9 cellular contexts compared by ENCODE assay signal in genomic region chr4:129094347-129094746, GRCh38. TPM values are rescaled to one million over a fixed set of nuclear protein-coding genes. Genes with fewer than 3 reads are reported as not detected.
A peak's percentile ranks its signal among the peaks of the same experiment; 100 is the strongest.
DNase-seq lines count a peak whose midpoint lies in the region; ATAC-seq, FAIRE-seq and TF ChIP-seq lines count a peak whose summit lies in the region.
"Had no signal": no experiment of that assay in that cellular context is flagged by ENCODE, and none has a peak within 500 bp of the region (broad histone marks: within the 10 kb centered on the region; RNA-seq: fewer than 3 reads in every experiment).

No MANE protein-coding gene starts in this region.

- peak overlapping the region; percentile 99; the same call in 1 of the 2 replicates for H2AFZ ChIP-seq in DND-41 (ENCODE audit: low read depth, low read length)
- H2AFZ ChIP-seq in K562 (ENCODE audit: low read depth, low read length) = peak overlapping the region; percentile 37
- H2AFZ ChIP-seq in neuron (ENCODE audit: low read depth, low read length) = peak overlapping the region; percentile 54

- ATAC-seq in DND-41 (ENCODE audit: insufficient read depth, low read depth) (no peak), K562 (no peak), HG03521 (IDR thresholded peaks at IDR 0.05; ENCODE audit: unreplicated experiment) (no peak)

- H3K79me2 ChIP-seq in DND-41 (ENCODE audit: insufficient read depth, low read length) (peaks cover 82% of the 10 kb centered on the region), K562 (ENCODE audit: control insufficient read depth, insufficient read depth, low read length) (peaks cover 86% of the 10 kb centered on the region)

- H3K36me3 ChIP-seq in DND-41 (ENCODE audit: insufficient read depth, low read length) (peaks cover 3% of the 10 kb centered on the region; the same call in 1 of the 2 replicates), K562 (ENCODE audit: control insufficient read depth, insufficient read depth, low read length) (no peaks in the 10 kb centered on the region), neuron (ENCODE audit: insufficient read depth, low read length) (no peaks in the 10 kb centered on the region)

- peak overlapping the region; percentile 98 for H3K27ac ChIP-seq in DND-41 (ENCODE audit: low read length)
- peak overlapping the region; percentile 93; the same call in 2 of the 3 replicates for H3K27ac ChIP-seq in K562 (ENCODE audit: extremely low read depth, low read depth, low read length)

- FAIRE-seq in K562 (lab: Jason Lieb, UNC) = no peak

- H3K27me3 Mint-ChIP-seq in CD14-positive monocyte (ENCODE audit: low read depth in 3 of 3) = no peaks in the 10 kb centered on the region

- DNase-seq in DND-41 = no peak
- no peak for DNase-seq in Jurkat, Clone E6-1 (ENCODE audit: low read depth, low spot score)
- DNase-seq in K562 (ENCODE audit: extremely low read depth in 1 of 4, low spot score in 3 of 4) = no peak
- no peak for DNase-seq in HEK293T (ENCODE audit: extremely low spot score)
- no peak for DNase-seq in germinal center (ENCODE audit: low spot score)
- no peak for DNase-seq in CD14-positive monocyte (ENCODE audit: low spot score)
- DNase-seq: central memory CD4-positive, alpha-beta T cell had no signal

- H4K20me1 ChIP-seq in DND-41 (ENCODE audit: insufficient read depth, low read length) (peaks cover 8% of the 10 kb centered on the region; the same call in 1 of the 2 replicates), K562 (replicated peaks; ENCODE audit: control insufficient read depth, insufficient read depth, low read length) (peaks cover 13% of the 10 kb centered on the region; the same call in 1 of the 2 replicates)

- TF ChIP-seq EP300 in K562 (IDR thresholded peaks at IDR 0.05; ENCODE audit: low read length) = no peak

- TF ChIP-seq CTCF in DND-41 (IDR thresholded peaks at IDR 0.05; ENCODE audit: borderline replicate concordance, extremely low read depth, low read length, poor library complexity, severe bottlenecking) (no peak), K562 (IDR thresholded peaks at IDR 0.05 in 2 of 3, conservative IDR thresholded peaks at IDR 0.05 in 1 of 3; ENCODE audit: insufficient read depth in 2 of 3, low read depth in 1 of 3, low read length in 3 of 3) (no peak), CD14-positive monocyte (IDR thresholded peaks at IDR 0.05) (no peak)

- H3K4me3 ChIP-seq in DND-41 (ENCODE audit: low read depth in 1 of 2, low read length in 2 of 2) (peak overlapping the region; percentile 82 to 95; a peak in 3 of 4 replicates), K562 (peak overlapping the region; percentile 68), neuron (ENCODE audit: low read length) (peak overlapping the region; percentile 72)
- H3K4me3 ChIP-seq in Jurkat, Clone E6-1 (ENCODE audit: low read length) = peak overlapping the region; percentile 82

- H3K4me2 ChIP-seq in DND-41 (ENCODE audit: insufficient read depth, low read length) (peak overlapping the region; percentile 78), K562 (ENCODE audit: insufficient read depth, low read length) (peak overlapping the region; percentile 87)

- H3K9ac ChIP-seq in DND-41 (ENCODE audit: low read depth, low read length) (peak overlapping the region; percentile 97), K562 (ENCODE audit: insufficient read depth in 1 of 2, low read depth in 2 of 2, low read length in 2 of 2) (peak overlapping the region in 1 of 2 experiments; percentile 85; a peak in 3 of 4 replicates)

- no peaks in the 10 kb centered on the region for H3K27me3 ChIP-seq in DND-41 (ENCODE audit: insufficient read depth, low read length, poor library complexity)
- no peaks in the 10 kb centered on the region for H3K27me3 ChIP-seq in K562 (ENCODE audit: control insufficient read depth in 2 of 2, insufficient read depth in 2 of 2, low read length in 2 of 2)
- no peaks in the 10 kb centered on the region for H3K27me3 ChIP-seq in neuron (ENCODE audit: insufficient read depth, low read length)

- CTCF ChIA-PET in K562 (lab: Yijun Ruan, JAX; ENCODE audit: low intra/inter-chr PET ratio) = no interaction called here
- CTCF ChIA-PET in HEK293T (lab: Yijun Ruan, JAX) = no interaction called here

- no peak for TF ChIP-seq RAD21 in K562 (CRISPR knock-in tag; conservative IDR thresholded peaks at IDR 0.05 in 1 of 2, IDR thresholded peaks at IDR 0.05 in 1 of 2)

- intact Hi-C loops in K562 (cut with micrococcal nuclease) = loop anchor here (10.0 kb wide), 2 partner anchors 220 to 520 kb away; no protein-coding TSS in a partner anchor
- intact Hi-C loops in CD14-positive monocyte (cut with micrococcal nuclease) = loop anchor here (5.0 to 10.0 kb wide), 8 partner anchors 180 to 1130 kb away; partner anchors contain the start of genes PGRMC2 (in 2 of the 2), ABHD18 (in 1 of the 2), LARP1B (in 1 of the 2) and MFSD8 (in 1 of the 2)

- peaks cover 3 to 4% of the 10 kb centered on the region in 2 donors for H3K36me3 Mint-ChIP-seq in CD14-positive monocyte

- POLR2A ChIA-PET in K562 (lab: Yijun Ruan, JAX) (interaction anchor here (0.7 kb wide), 1 partner anchor 83 kb away, joined by 4 read pairs; no protein-coding TSS in a partner anchor), HEK293T (lab: Yijun Ruan, JAX) (interaction anchor here (1.0 to 2.1 kb wide), 2 partner anchors 65 to 282 kb away, joined by 3 to 7 read pairs; no protein-coding TSS in a partner anchor)

- H3K4me1 ChIP-seq in DND-41 (ENCODE audit: insufficient read depth, low read length) = peaks cover 69% of the 10 kb centered on the region
- peaks cover 0 to 7% of the 10 kb centered on the region in 2 experiments; a peak in 3 of 5 replicates for H3K4me1 ChIP-seq in K562 (replicated peaks in 1 of 2; ENCODE audit: control insufficient read depth in 2 of 2, insufficient read depth in 2 of 2, low read length in 2 of 2)
- peaks cover 31% of the 10 kb centered on the region for H3K4me1 ChIP-seq in neuron (ENCODE audit: insufficient read depth, low read length)

- H3K4me3 Mint-ChIP-seq in CD14-positive monocyte = peak overlapping the region in 1 of 2 donors; percentile 44

- in situ Hi-C loops in K562 (cut with MboI) = no loop called here

- TF ChIP-seq POLR2A in K562 (conservative IDR thresholded peaks at IDR 0.05) = no peak

- H3K27ac Mint-ChIP-seq in CD14-positive monocyte = peak overlapping the region in 2 of 7 donors; percentile 35 to 88

- H3K9me3 ChIP-seq in DND-41 (ENCODE audit: insufficient read depth, low read length, severe bottlenecking) = no peaks in the 10 kb centered on the region
- H3K9me3 ChIP-seq in K562 (replicated peaks; ENCODE audit: control insufficient read depth, insufficient read depth, low read depth, low read length) = no peaks in the 10 kb centered on the region
- no peaks in the 10 kb centered on the region for H3K9me3 ChIP-seq in neuron (ENCODE audit: low read length)

- BruUV-seq in K562 (replicated peaks; lab: Mats Ljungman, UMichigan) = no TSS peak

- H3K9me1 ChIP-seq in K562 (ENCODE audit: control insufficient read depth, insufficient read depth, low read length) = no peaks in the 10 kb centered on the region

- peaks cover 34% of the 10 kb centered on the region for H3K4me1 Mint-ChIP-seq in CD14-positive monocyte

- 1% methylated on average over 3 of the region's 3 CpGs for WGBS in K562 (ENCODE audit: insufficient coverage, low coverage, missing lambda C conversion rate)

- no peaks in the 10 kb centered on the region for H3K9me3 Mint-ChIP-seq in CD14-positive monocyte

TF ChIP-seq in HEK293T, 16 proteins besides CTCF, POLR2A, EP300 and RAD21 (continues in another document):
- TF ChIP-seq HDGF (IDR thresholded peaks at IDR 0.05; ENCODE audit: borderline replicate concordance) (no peak), ARNT (IDR thresholded peaks at IDR 0.05) (no peak), LEF1 (IDR thresholded peaks at IDR 0.05; ENCODE audit: borderline replicate concordance) (no peak)

RNA-seq across cellular contexts. Expression of gene SCLT1, which starts 1.0 kb away (rescaled TPM):
- 10.8 TPM for polyA plus RNA-seq in Jurkat, Clone E6-1 (2012; ENCODE audit: insufficient read depth, insufficient read length)
- total RNA-seq in K562 (2011; cell fraction: chromatin; rRNA removed; ENCODE audit: low replicate concordance) = 30.0 and 69.2 TPM in 2 replicates
- 20.5 and 23.8 TPM in 2 replicates for total RNA-seq in K562 (2011; cell fraction: nucleolus; rRNA removed)
- total RNA-seq in K562 (2011; cell fraction: nucleoplasm; rRNA removed) = 52.6 and 114 TPM in 2 replicates
- total RNA-seq in K562 (2014; rRNA removed) = 21.7 TPM in 2 replicates
- total RNA-seq in K562 (2014; rRNA removed; fragmentation: Illumina TruSeq; extraction: Trizol) = 31.9 and 35.5 TPM in 2 replicates
- 27.0 and 31.6 TPM in 2 replicates for total RNA-seq in K562 (2015; rRNA removed; fragmentation: Illumina TruSeq; extraction: Trizol)
- total RNA-seq in K562 (2021) = 21.3 and 22.2 TPM in 2 replicates
- polyA plus RNA-seq in K562 (2011; rRNA removed) = 20.9 and 24.8 TPM in 2 replicates
- 6.5 and 12.9 TPM in 2 replicates for polyA plus RNA-seq in K562 (2011; cell fraction: cytosol; rRNA removed)
- 14.5 and 14.8 TPM in 2 replicates for polyA plus RNA-seq in K562 (2011; cell fraction: nucleus; rRNA removed)
- polyA plus RNA-seq in K562 (2012) = 15.2 and 19.8 TPM in 2 replicates
- polyA plus RNA-seq in K562 (2014; fragmentation: Illumina TruSeq; extraction: Trizol) = 19.1 and 24.2 TPM in 2 replicates
- polyA plus RNA-seq in K562 (2014; fragmentation: Nextera tagmentation; extraction: Ambion mirVana) = 1 to 10 TPM; 8.0 to 8.6 TPM
- 20.4 and 24.9 TPM in 2 replicates for polyA plus RNA-seq in K562 (2014; rRNA removed)
- polyA minus RNA-seq in K562 (2011; rRNA and poly(A)+ RNA removed) = 28.0 and 35.2 TPM in 2 replicates
- 9.6 and 11.6 TPM in 2 replicates for polyA minus RNA-seq in K562 (2011; cell fraction: cytosol; rRNA and poly(A)+ RNA removed)
- polyA minus RNA-seq in K562 (2011; cell fraction: nucleus; rRNA and poly(A)+ RNA removed) = 53.2 and 64.3 TPM in 2 replicates
- polyA plus RNA-seq in CD14-positive monocyte = 10 to 100 TPM; 14.8 to 20.1 TPM

RNA-seq across cellular contexts. Expression of gene C4orf33, which starts 1.6 kb away (rescaled TPM):
- 12.3 TPM for polyA plus RNA-seq in Jurkat, Clone E6-1 (2012; ENCODE audit: insufficient read depth, insufficient read length)
- 11.2 and 51.7 TPM in 2 replicates for total RNA-seq in K562 (2011; cell fraction: chromatin; rRNA removed; ENCODE audit: low replicate concordance)
- total RNA-seq in K562 (2011; cell fraction: nucleolus; rRNA removed) = 3.3 and 11.7 TPM in 2 replicates
- total RNA-seq in K562 (2011; cell fraction: nucleoplasm; rRNA removed) = 17.2 and 26.8 TPM in 2 replicates
- total RNA-seq in K562 (2014; rRNA removed) (12.7 and 17.1 TPM in 2 replicates), K562 (2014; rRNA removed; fragmentation: Illumina TruSeq; extraction: Trizol) (29.6 and 31.0 TPM in 2 replicates), K562 (2015; rRNA removed; fragmentation: Illumina TruSeq; extraction: Trizol) (21.9 and 23.4 TPM in 2 replicates), K562 (2021) (16.7 and 18.1 TPM in 2 replicates)
- polyA plus RNA-seq in K562 (2011; rRNA removed) (33.2 and 39.6 TPM in 2 replicates), K562 (2014; fragmentation: Illumina TruSeq; extraction: Trizol) (22.2 and 27.5 TPM in 2 replicates), K562 (2014; fragmentation: Nextera tagmentation; extraction: Ambion mirVana) (10 to 100 TPM; 36.8 to 42.0 TPM), K562 (2014; rRNA removed) (23.8 and 25.3 TPM in 2 replicates), CD14-positive monocyte (10 to 100 TPM; 16.6 to 28.2 TPM)
- 4.3 and 13.1 TPM in 2 replicates for polyA plus RNA-seq in K562 (2011; cell fraction: cytosol; rRNA removed)
- polyA plus RNA-seq in K562 (2011; cell fraction: nucleus; rRNA removed) = 11.9 and 21.5 TPM in 2 replicates
- 18.1 and 31.4 TPM in 2 replicates for polyA plus RNA-seq in K562 (2012)
- polyA minus RNA-seq in K562 (2011; rRNA and poly(A)+ RNA removed) = 19.6 and 30.0 TPM in 2 replicates
- polyA minus RNA-seq in K562 (2011; cell fraction: cytosol; rRNA and poly(A)+ RNA removed) = 5.4 and 6.4 TPM in 2 replicates
- 12.1 and 24.8 TPM in 2 replicates for polyA minus RNA-seq in K562 (2011; cell fraction: nucleus; rRNA and poly(A)+ RNA removed)

Comparison
In these comparisons a context has a peak if more than half of its experiments do, and no peak if none do; other contexts are left out.
1. H2AFZ ChIP-seq: peak in every context shown above with its lines; median percentile 99 in DND-41; 54 in neuron; 37 in K562.